In genomic region chr14:39228044-39228443, GRCh38 we compare ENCODE assay signal across 20 cellular contexts. TPM values are rescaled to one million over a fixed set of nuclear protein-coding genes. Genes with fewer than 3 reads are reported as not detected.
DNase-seq lines count a peak whose midpoint lies in the region; ATAC-seq and TF ChIP-seq lines count a peak whose summit lies in the region.
"Had no signal": no experiment of that assay in that cellular context is flagged by ENCODE, and none has a peak within 500 bp of the region (broad histone marks: within the 10 kb centered on the region; RNA-seq: fewer than 3 reads in every experiment).

No MANE protein-coding gene starts in this region.

- POLR2A ChIA-PET in CD8-positive, alpha-beta T cell (lab: Charles Lee) = interaction anchor here (2.0 kb wide), 1 partner anchor 204 kb away, joined by 16 read pairs; the partner anchor contains the start of gene FBXO33
- POLR2A ChIA-PET in naive thymus-derived CD4-positive, alpha-beta T cell (lab: Charles Lee) = no interaction called here

- TF ChIP-seq CTCF in CD8-positive, alpha-beta T cell (IDR thresholded peaks at IDR 0.05) = no peak

- CTCF ChIA-PET in CD8-positive, alpha-beta T cell (lab: Charles Lee) = interaction anchor here (0.6 kb wide), 1 partner anchor 61 kb away, joined by 4 read pairs; no protein-coding TSS in a partner anchor
- CTCF ChIA-PET in naive thymus-derived CD4-positive, alpha-beta T cell (lab: Charles Lee) = no interaction called here

- no peak overlapping the region for H3K27ac ChIP-seq in CD8-positive, alpha-beta T cell (ENCODE audit: low read depth, low read length)
- H3K27ac ChIP-seq in naive thymus-derived CD4-positive, alpha-beta T cell (ENCODE audit: low read depth, low read length) = peak overlapping the region; percentile 43
- H3K27ac ChIP-seq: dorsolateral prefrontal cortex, prostate gland had no signal

- H3K27ac Mint-ChIP-seq in activated CD4-positive, alpha-beta T cell treated with anti-CD3 and anti-CD28 coated beads, Interleukin-2, amount 10 ng/mL, durations not matched to agents 24 days and 14 days = peak overlapping the region; percentile 90
- H3K27ac Mint-ChIP-seq in CD8-positive, alpha-beta T cell = peak overlapping the region; percentile 91
- peak overlapping the region; percentile 93 for H3K27ac Mint-ChIP-seq in activated T-helper 2 cell treated with anti-CD3 and anti-CD28 coated beads, Interferon-gamma antibody, Interleukin-2, Interleukin-4, amounts not matched to agents 10 μg/mL and 5 μg/mL and 100 μg/mL, durations not matched to agents 14 hours and 24 hours and 36 hours
- peak overlapping the region in 7 of 9 donors; percentile 38 to 95 (median 63) for H3K27ac Mint-ChIP-seq in naive thymus-derived CD4-positive, alpha-beta T cell
- no peak overlapping the region for H3K27ac Mint-ChIP-seq in stimulated activated naive B cell treated with anti-CD40 and anti-IgM and Interleukin-4, amounts not matched to agents 10 μg/mL and 1 μg/mL and 100 μg/mL, for 72 hours
- H3K27ac Mint-ChIP-seq: B cell, type B pancreatic cell had no signal

- ATAC-seq in CD8-positive, alpha-beta T cell = no peak
- ATAC-seq in naive thymus-derived CD4-positive, alpha-beta T cell = no peak
- no peak for ATAC-seq in GM19452 (IDR thresholded peaks at IDR 0.05; ENCODE audit: unreplicated experiment)
- no peak for ATAC-seq in stimulated activated naive B cell treated with anti-CD40 and anti-IgM and Interleukin-4, amounts not matched to agents 10 μg/mL and 1 μg/mL and 100 μg/mL, for 72 hours (replicated peaks)
- ATAC-seq: GM12878 had no signal

- H3K36me3 ChIP-seq in CD8-positive, alpha-beta T cell (ENCODE audit: insufficient read depth, low read length) = no peaks in the 10 kb centered on the region
- no peaks in the 10 kb centered on the region for H3K36me3 ChIP-seq in naive thymus-derived CD4-positive, alpha-beta T cell (ENCODE audit: control insufficient read depth in 2 of 3, insufficient read depth in 3 of 3, low read length in 3 of 3)
- H3K36me3 ChIP-seq: HAP-1, prostate gland had no signal

- H3K27me3 ChIP-seq in CD8-positive, alpha-beta T cell (ENCODE audit: insufficient read depth, low read length) = no peaks in the 10 kb centered on the region
- no peaks in the 10 kb centered on the region for H3K27me3 ChIP-seq in naive thymus-derived CD4-positive, alpha-beta T cell (ENCODE audit: control insufficient read depth in 2 of 2, insufficient read depth in 2 of 2, low read length in 2 of 2)
- H3K27me3 ChIP-seq: dorsolateral prefrontal cortex had no signal

- H3K36me3 Mint-ChIP-seq in activated CD4-positive, alpha-beta T cell treated with anti-CD3 and anti-CD28 coated beads, Interleukin-2, amount 10 ng/mL, durations not matched to agents 24 days and 14 days (ENCODE audit: low read depth) = no peaks in the 10 kb centered on the region
- no peaks in the 10 kb centered on the region for H3K36me3 Mint-ChIP-seq in CD8-positive, alpha-beta T cell
- H3K36me3 Mint-ChIP-seq in activated T-helper 2 cell treated with anti-CD3 and anti-CD28 coated beads, Interferon-gamma antibody, Interleukin-2, Interleukin-4, amounts not matched to agents 10 μg/mL and 5 μg/mL and 100 μg/mL, durations not matched to agents 14 hours and 24 hours and 36 hours (ENCODE audit: low read depth) = no peaks in the 10 kb centered on the region
- peaks cover 0 to 8% (median 0%) of the 10 kb centered on the region in 5 donors for H3K36me3 Mint-ChIP-seq in naive thymus-derived CD4-positive, alpha-beta T cell
- no peaks in the 10 kb centered on the region for H3K36me3 Mint-ChIP-seq in stimulated activated naive B cell treated with anti-CD40 and anti-IgM and Interleukin-4, amounts not matched to agents 10 μg/mL and 1 μg/mL and 100 μg/mL, for 72 hours
- H3K36me3 Mint-ChIP-seq: type B pancreatic cell had no signal

- no peak overlapping the region for H3K4me3 Mint-ChIP-seq in activated CD4-positive, alpha-beta T cell treated with anti-CD3 and anti-CD28 coated beads, Interleukin-2, amount 10 ng/mL, durations not matched to agents 24 days and 14 days
- H3K4me3 Mint-ChIP-seq in CD8-positive, alpha-beta T cell = no peak overlapping the region
- H3K4me3 Mint-ChIP-seq in activated T-helper 2 cell treated with anti-CD3 and anti-CD28 coated beads, Interferon-gamma antibody, Interleukin-2, Interleukin-4, amounts not matched to agents 10 μg/mL and 5 μg/mL and 100 μg/mL, durations not matched to agents 14 hours and 24 hours and 36 hours (ENCODE audit: low read depth) = no peak overlapping the region
- H3K4me3 Mint-ChIP-seq in naive thymus-derived CD4-positive, alpha-beta T cell = peak overlapping the region in 1 of 10 donors; percentile 49
- H3K4me3 Mint-ChIP-seq in stimulated activated naive B cell treated with anti-CD40 and anti-IgM and Interleukin-4, amounts not matched to agents 10 μg/mL and 1 μg/mL and 100 μg/mL, for 72 hours = no peak overlapping the region
- H3K4me3 Mint-ChIP-seq: B cell, type B pancreatic cell had no signal

- H3K4me3 ChIP-seq in CD8-positive, alpha-beta T cell (ENCODE audit: low read depth, low read length) = no peak overlapping the region
- H3K4me3 ChIP-seq in naive thymus-derived CD4-positive, alpha-beta T cell (ENCODE audit: low read length) = no peak overlapping the region
- H3K4me3 ChIP-seq: dorsolateral prefrontal cortex, GM12878, HAP-1, prostate gland had no signal

- H3K9me3 Mint-ChIP-seq in activated CD4-positive, alpha-beta T cell treated with anti-CD3 and anti-CD28 coated beads, Interleukin-2, amount 10 ng/mL, durations not matched to agents 24 days and 14 days = no peaks in the 10 kb centered on the region
- no peaks in the 10 kb centered on the region for H3K9me3 Mint-ChIP-seq in CD8-positive, alpha-beta T cell
- H3K9me3 Mint-ChIP-seq in activated T-helper 2 cell treated with anti-CD3 and anti-CD28 coated beads, Interferon-gamma antibody, Interleukin-2, Interleukin-4, amounts not matched to agents 10 μg/mL and 5 μg/mL and 100 μg/mL, durations not matched to agents 14 hours and 24 hours and 36 hours = no peaks in the 10 kb centered on the region
- H3K9me3 Mint-ChIP-seq in naive thymus-derived CD4-positive, alpha-beta T cell = no peaks in the 10 kb centered on the region
- no peaks in the 10 kb centered on the region for H3K9me3 Mint-ChIP-seq in stimulated activated naive B cell treated with anti-CD40 and anti-IgM and Interleukin-4, amounts not matched to agents 10 μg/mL and 1 μg/mL and 100 μg/mL, for 72 hours
- H3K9me3 Mint-ChIP-seq: type B pancreatic cell had no signal

- DNase-seq in activated CD4-positive, alpha-beta T cell treated with anti-CD3 and anti-CD28 coated beads, Interleukin-2, amount 10 ng/mL, durations not matched to agents 24 days and 14 days = no peak
- DNase-seq in activated CD4-positive, alpha-beta T cell treated with anti-CD3 and anti-CD28 coated beads for 48 hours = no peak
- DNase-seq in CD8-positive, alpha-beta T cell = no peak
- DNase-seq in activated T-helper 2 cell treated with anti-CD3 and anti-CD28 coated beads, Interferon-gamma antibody, Interleukin-2, Interleukin-4, amounts not matched to agents 10 μg/mL and 5 μg/mL and 100 μg/mL, durations not matched to agents 14 hours and 24 hours and 36 hours (ENCODE audit: low spot score) = no peak
- DNase-seq in naive thymus-derived CD4-positive, alpha-beta T cell = no peak
- DNase-seq in LoVo (ENCODE audit: low spot score) = no peak
- no peak for DNase-seq in stimulated activated naive B cell treated with anti-CD40 and anti-IgM and Interleukin-4, amounts not matched to agents 10 μg/mL and 1 μg/mL and 100 μg/mL, for 72 hours
- DNase-seq: activated CD4-positive, alpha-beta T cell treated with anti-CD3 and anti-CD28 coated beads for 1 hour; cerebellar nuclear complex; COR-L47; dorsolateral prefrontal cortex; NCI-H1092; NCI-H187 treated with DMSO at 0.1 percent for 48 hours; NCI-H526 treated with DMSO at 0.1 percent for 48 hours had no signal

- H3K4me1 Mint-ChIP-seq in activated CD4-positive, alpha-beta T cell treated with anti-CD3 and anti-CD28 coated beads, Interleukin-2, amount 10 ng/mL, durations not matched to agents 24 days and 14 days = peaks cover 33% of the 10 kb centered on the region
- H3K4me1 Mint-ChIP-seq in CD8-positive, alpha-beta T cell (ENCODE audit: low read depth) = peaks cover 33% of the 10 kb centered on the region
- peaks cover 45% of the 10 kb centered on the region for H3K4me1 Mint-ChIP-seq in activated T-helper 2 cell treated with anti-CD3 and anti-CD28 coated beads, Interferon-gamma antibody, Interleukin-2, Interleukin-4, amounts not matched to agents 10 μg/mL and 5 μg/mL and 100 μg/mL, durations not matched to agents 14 hours and 24 hours and 36 hours (ENCODE audit: low read depth)
- peaks cover 22 to 44% (median 28%) of the 10 kb centered on the region in 7 donors for H3K4me1 Mint-ChIP-seq in naive thymus-derived CD4-positive, alpha-beta T cell
- H3K4me1 Mint-ChIP-seq in stimulated activated naive B cell treated with anti-CD40 and anti-IgM and Interleukin-4, amounts not matched to agents 10 μg/mL and 1 μg/mL and 100 μg/mL, for 72 hours = no peaks in the 10 kb centered on the region

- no peaks in the 10 kb centered on the region for H3K9me3 ChIP-seq in CD8-positive, alpha-beta T cell (ENCODE audit: low read length)
- no peaks in the 10 kb centered on the region for H3K9me3 ChIP-seq in naive thymus-derived CD4-positive, alpha-beta T cell (ENCODE audit: control insufficient read depth in 2 of 3, low read length in 3 of 3)
- H3K9me3 ChIP-seq: HAP-1, prostate gland had no signal

- intact Hi-C loops in activated CD4-positive, alpha-beta T cell treated with anti-CD3 and anti-CD28 coated beads, Interleukin-2, amount 10 ng/mL, durations not matched to agents 24 days and 14 days (cut with micrococcal nuclease) = loop anchor here (2.0 kb wide), 1 partner anchor 121 kb away; no protein-coding TSS in a partner anchor
- intact Hi-C loops in CD8-positive, alpha-beta T cell (cut with DNase I, micrococcal nuclease) = loop anchor here in 1 of 2 experiments (2.0 kb wide), 1 partner anchor 53 kb away; the partner anchor contains the start of gene PNN
- intact Hi-C loops in activated T-helper 2 cell treated with anti-CD3 and anti-CD28 coated beads, Interferon-gamma antibody, Interleukin-2, Interleukin-4, amounts not matched to agents 10 μg/mL and 5 μg/mL and 100 μg/mL, durations not matched to agents 14 hours and 24 hours and 36 hours (cut with micrococcal nuclease) = loop anchor here (2.0 kb wide), 2 partner anchors 113 to 155 kb away; partner anchors contain the start of gene GEMIN2
- intact Hi-C loops in naive thymus-derived CD4-positive, alpha-beta T cell (cut with micrococcal nuclease) = loop anchor here (2.0 kb wide), 2 partner anchors 19 to 121 kb away; no protein-coding TSS in a partner anchor

- no peaks in the 10 kb centered on the region for H3K27me3 Mint-ChIP-seq in activated CD4-positive, alpha-beta T cell treated with anti-CD3 and anti-CD28 coated beads, Interleukin-2, amount 10 ng/mL, durations not matched to agents 24 days and 14 days
- H3K27me3 Mint-ChIP-seq in CD8-positive, alpha-beta T cell (ENCODE audit: low read depth) = no peaks in the 10 kb centered on the region
- H3K27me3 Mint-ChIP-seq in activated T-helper 2 cell treated with anti-CD3 and anti-CD28 coated beads, Interferon-gamma antibody, Interleukin-2, Interleukin-4, amounts not matched to agents 10 μg/mL and 5 μg/mL and 100 μg/mL, durations not matched to agents 14 hours and 24 hours and 36 hours (ENCODE audit: low read depth) = no peaks in the 10 kb centered on the region
- peaks cover 0 to 3% (median 0%) of the 10 kb centered on the region in 5 donors for H3K27me3 Mint-ChIP-seq in naive thymus-derived CD4-positive, alpha-beta T cell
- peaks cover 0 to 6% of the 10 kb centered on the region in 2 donors for H3K27me3 Mint-ChIP-seq in stimulated activated naive B cell treated with anti-CD40 and anti-IgM and Interleukin-4, amounts not matched to agents 10 μg/mL and 1 μg/mL and 100 μg/mL, for 72 hours
- H3K27me3 Mint-ChIP-seq: type B pancreatic cell had no signal

- H3K4me1 ChIP-seq in CD8-positive, alpha-beta T cell (ENCODE audit: insufficient read depth, low read length) = peaks cover 21% of the 10 kb centered on the region
- H3K4me1 ChIP-seq in naive thymus-derived CD4-positive, alpha-beta T cell (ENCODE audit: control insufficient read depth in 2 of 2, insufficient read depth in 2 of 2, low read length in 2 of 2) = peaks cover 19 to 29% of the 10 kb centered on the region in 2 donors
- H3K4me1 ChIP-seq: HAP-1, prostate gland had no signal

RNA-seq across cellular contexts. Expression of gene MIA2, which starts 5.7 kb away (rescaled TPM):
- total RNA-seq in activated CD4-positive, alpha-beta T cell treated with anti-CD3 and anti-CD28 coated beads, Interleukin-2, amount 10 ng/mL, durations not matched to agents 24 days and 14 days = 18.7 and 21.8 TPM in 2 replicates
- total RNA-seq in CD8-positive, alpha-beta T cell = 10 to 100 TPM; 16.7 to 19.1 TPM
- total RNA-seq in activated T-helper 2 cell treated with anti-CD3 and anti-CD28 coated beads, Interferon-gamma antibody, Interleukin-2, Interleukin-4, amounts not matched to agents 10 μg/mL and 5 μg/mL and 100 μg/mL, durations not matched to agents 14 hours and 24 hours and 36 hours = 17.0 and 17.5 TPM in 2 replicates
- total RNA-seq in naive thymus-derived CD4-positive, alpha-beta T cell = 10 to 100 TPM; 18.4 to 29.1 (median 26.1) TPM
- polyA plus RNA-seq in naive thymus-derived CD4-positive, alpha-beta T cell = 10 to 100 TPM; 20.5 to 30.6 TPM

RNA-seq across cellular contexts. Expression of gene PNN, which starts 53.0 kb away (rescaled TPM):
- 121 and 128 TPM in 2 replicates for total RNA-seq in activated CD4-positive, alpha-beta T cell treated with anti-CD3 and anti-CD28 coated beads, Interleukin-2, amount 10 ng/mL, durations not matched to agents 24 days and 14 days
- total RNA-seq in CD8-positive, alpha-beta T cell = 100 to 1,000 TPM; 102 to 109 TPM
- 115 and 119 TPM in 2 replicates for total RNA-seq in activated T-helper 2 cell treated with anti-CD3 and anti-CD28 coated beads, Interferon-gamma antibody, Interleukin-2, Interleukin-4, amounts not matched to agents 10 μg/mL and 5 μg/mL and 100 μg/mL, durations not matched to agents 14 hours and 24 hours and 36 hours
- 100 to 1,000 TPM in 3 of 5 experiments, 10 to 100 TPM in 2; 80.1 to 120 (median 102) TPM for total RNA-seq in naive thymus-derived CD4-positive, alpha-beta T cell
- polyA plus RNA-seq in naive thymus-derived CD4-positive, alpha-beta T cell = 10 to 100 TPM; 25.2 to 31.7 TPM

RNA-seq across cellular contexts. Expression of gene TRAPPC6B, which starts 57.9 kb away (rescaled TPM):
- total RNA-seq in activated CD4-positive, alpha-beta T cell treated with anti-CD3 and anti-CD28 coated beads, Interleukin-2, amount 10 ng/mL, durations not matched to agents 24 days and 14 days = 16.9 and 20.8 TPM in 2 replicates
- total RNA-seq in CD8-positive, alpha-beta T cell = 1 to 10 TPM; 6.8 to 7.1 TPM
- 16.9 and 17.2 TPM in 2 replicates for total RNA-seq in activated T-helper 2 cell treated with anti-CD3 and anti-CD28 coated beads, Interferon-gamma antibody, Interleukin-2, Interleukin-4, amounts not matched to agents 10 μg/mL and 5 μg/mL and 100 μg/mL, durations not matched to agents 14 hours and 24 hours and 36 hours
- total RNA-seq in naive thymus-derived CD4-positive, alpha-beta T cell = 10 to 100 TPM; 15.3 to 33.5 (median 26.4) TPM
- polyA plus RNA-seq in naive thymus-derived CD4-positive, alpha-beta T cell = 10 to 100 TPM in 1 of 2 donors, 1 to 10 TPM in 1; 10.0 to 11.0 TPM
